In the genomic region with DNA sequence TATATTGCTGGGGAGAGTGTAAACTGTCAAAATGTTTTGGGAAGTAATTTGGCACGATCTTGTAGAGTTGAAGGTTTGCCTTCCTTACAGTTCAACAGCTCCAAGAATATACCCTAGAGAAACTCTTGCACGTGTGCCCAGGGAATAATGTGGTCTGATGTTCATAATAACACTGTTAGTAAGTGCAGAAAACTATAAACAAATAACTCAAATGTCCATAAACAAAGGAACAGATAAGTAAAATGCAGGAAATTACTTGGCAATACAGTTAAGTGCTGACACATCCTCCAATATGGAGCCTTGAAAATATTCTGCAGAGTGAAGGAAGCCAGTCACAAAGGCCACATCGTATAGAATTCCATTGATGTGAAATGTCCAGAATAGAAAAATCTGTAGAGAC, we compare ENCODE assay signal across 1 cellular context.
TF ChIP-seq lines count a peak whose summit lies in the region.

No MANE protein-coding gene starts in this region.

TF ChIP-seq in GM23338, 12 proteins besides CTCF, POLR2A, EP300 and RAD21 (continued from another document):
- TF ChIP-seq, protein P1, sequence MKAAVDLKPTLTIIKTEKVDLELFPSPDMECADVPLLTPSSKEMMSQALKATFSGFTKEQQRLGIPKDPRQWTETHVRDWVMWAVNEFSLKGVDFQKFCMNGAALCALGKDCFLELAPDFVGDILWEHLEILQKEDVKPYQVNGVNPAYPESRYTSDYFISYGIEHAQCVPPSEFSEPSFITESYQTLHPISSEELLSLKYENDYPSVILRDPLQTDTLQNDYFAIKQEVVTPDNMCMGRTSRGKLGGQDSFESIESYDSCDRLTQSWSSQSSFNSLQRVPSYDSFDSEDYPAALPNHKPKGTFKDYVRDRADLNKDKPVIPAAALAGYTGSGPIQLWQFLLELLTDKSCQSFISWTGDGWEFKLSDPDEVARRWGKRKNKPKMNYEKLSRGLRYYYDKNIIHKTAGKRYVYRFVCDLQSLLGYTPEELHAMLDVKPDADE (IDR thresholded peaks at IDR 0.05) = no peak
- TF ChIP-seq STAT1 (IDR thresholded peaks at IDR 0.05; ENCODE audit: unreplicated experiment) = no peak
- TF ChIP-seq JUNB (IDR thresholded peaks at IDR 0.05; ENCODE audit: unreplicated experiment) = no peak
- TF ChIP-seq, protein P2, sequence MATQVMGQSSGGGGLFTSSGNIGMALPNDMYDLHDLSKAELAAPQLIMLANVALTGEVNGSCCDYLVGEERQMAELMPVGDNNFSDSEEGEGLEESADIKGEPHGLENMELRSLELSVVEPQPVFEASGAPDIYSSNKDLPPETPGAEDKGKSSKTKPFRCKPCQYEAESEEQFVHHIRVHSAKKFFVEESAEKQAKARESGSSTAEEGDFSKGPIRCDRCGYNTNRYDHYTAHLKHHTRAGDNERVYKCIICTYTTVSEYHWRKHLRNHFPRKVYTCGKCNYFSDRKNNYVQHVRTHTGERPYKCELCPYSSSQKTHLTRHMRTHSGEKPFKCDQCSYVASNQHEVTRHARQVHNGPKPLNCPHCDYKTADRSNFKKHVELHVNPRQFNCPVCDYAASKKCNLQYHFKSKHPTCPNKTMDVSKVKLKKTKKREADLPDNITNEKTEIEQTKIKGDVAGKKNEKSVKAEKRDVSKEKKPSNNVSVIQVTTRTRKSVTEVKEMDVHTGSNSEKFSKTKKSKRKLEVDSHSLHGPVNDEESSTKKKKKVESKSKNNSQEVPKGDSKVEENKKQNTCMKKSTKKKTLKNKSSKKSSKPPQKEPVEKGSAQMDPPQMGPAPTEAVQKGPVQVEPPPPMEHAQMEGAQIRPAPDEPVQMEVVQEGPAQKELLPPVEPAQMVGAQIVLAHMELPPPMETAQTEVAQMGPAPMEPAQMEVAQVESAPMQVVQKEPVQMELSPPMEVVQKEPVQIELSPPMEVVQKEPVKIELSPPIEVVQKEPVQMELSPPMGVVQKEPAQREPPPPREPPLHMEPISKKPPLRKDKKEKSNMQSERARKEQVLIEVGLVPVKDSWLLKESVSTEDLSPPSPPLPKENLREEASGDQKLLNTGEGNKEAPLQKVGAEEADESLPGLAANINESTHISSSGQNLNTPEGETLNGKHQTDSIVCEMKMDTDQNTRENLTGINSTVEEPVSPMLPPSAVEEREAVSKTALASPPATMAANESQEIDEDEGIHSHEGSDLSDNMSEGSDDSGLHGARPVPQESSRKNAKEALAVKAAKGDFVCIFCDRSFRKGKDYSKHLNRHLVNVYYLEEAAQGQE (IDR thresholded peaks at IDR 0.05; ENCODE audit: unreplicated experiment) = no peak
- TF ChIP-seq EZH2phosphoT487 (IDR thresholded peaks at IDR 0.05; ENCODE audit: unreplicated experiment) = no peak
- TF ChIP-seq ZNF114 (CRISPR knock-in tag; IDR thresholded peaks at IDR 0.05) = no peak
- TF ChIP-seq NANOG (IDR thresholded peaks at IDR 0.05; ENCODE audit: borderline replicate concordance) = no peak
- no peak for TF ChIP-seq CREB1 (CRISPR knock-in tag; IDR thresholded peaks at IDR 0.05; ENCODE audit: low read depth)
- TF ChIP-seq EZH2 (IDR thresholded peaks at IDR 0.05; ENCODE audit: low read depth, unreplicated experiment) = no peak
